ENCODE assay signal across 9 cellular contexts in the genomic region with DNA sequence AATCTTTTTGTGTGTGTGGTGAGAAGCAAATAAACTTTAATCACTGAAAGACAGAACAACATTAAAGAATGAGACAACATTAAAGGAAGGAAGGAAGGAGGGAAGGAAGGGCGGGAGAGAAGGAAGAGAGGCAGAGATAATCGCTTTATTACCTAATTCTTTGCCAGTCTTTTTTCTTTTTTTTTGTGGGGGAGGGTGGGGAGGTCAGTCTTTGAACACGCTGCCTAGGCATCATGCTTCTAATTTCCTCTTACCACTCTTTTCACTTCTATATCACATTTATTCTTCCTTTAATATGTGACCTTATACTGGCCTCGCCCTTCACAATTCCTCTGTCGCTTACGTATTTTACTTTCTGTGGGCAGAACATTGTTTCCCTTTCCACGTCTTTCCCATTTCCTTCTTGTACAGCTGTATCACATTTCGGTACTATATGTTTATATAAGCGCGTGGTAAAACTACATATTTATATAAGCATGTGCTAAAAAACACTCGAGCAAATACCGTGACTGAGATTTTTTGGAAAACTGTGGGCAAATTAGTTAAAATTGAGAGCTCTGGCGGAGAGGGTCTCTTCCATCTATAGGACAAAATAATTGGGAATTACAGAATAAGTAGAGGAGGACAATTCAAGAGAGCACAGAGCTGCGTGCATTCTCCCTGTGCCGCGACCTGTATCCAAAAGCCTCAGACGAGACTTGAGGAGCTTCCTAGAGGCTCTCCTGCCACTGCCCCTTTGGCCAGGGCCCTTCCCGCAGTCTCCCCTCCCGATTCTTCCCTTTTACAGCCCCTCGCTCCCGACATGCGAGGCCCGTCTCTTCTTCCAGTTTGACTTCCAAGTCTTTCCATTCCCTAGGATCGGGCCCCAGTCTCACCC. TPM values are rescaled to one million over a fixed set of nuclear protein-coding genes. Genes with fewer than 3 reads are reported as not detected.
DNase-seq lines count a peak whose midpoint lies in the region; ATAC-seq, FAIRE-seq and TF ChIP-seq lines count a peak whose summit lies in the region.
"Had no signal": no experiment of that assay in that cellular context is flagged by ENCODE, and none has a peak within 500 bp of the region (broad histone marks: within the 10 kb centered on the region; RNA-seq: fewer than 3 reads in every experiment).

No MANE protein-coding gene starts in this region.

- H3K36me3 Mint-ChIP-seq in astrocyte (ENCODE audit: low read depth, unreplicated experiment) (no peaks in the 10 kb centered on the region), immature natural killer cell (peaks cover 0 to 6% (median 0%) of the 10 kb centered on the region in 3 donors)
- no peaks in the 10 kb centered on the region for H3K36me3 Mint-ChIP-seq in stimulated activated naive B cell treated with anti-CD40 and anti-IgM and Interleukin-4, amounts not matched to agents 10 μg/mL and 1 μg/mL and 100 μg/mL, for 72 hours

- H3K4me3 Mint-ChIP-seq in astrocyte (ENCODE audit: unreplicated experiment), result peak overlapping the region; percentile 90
- H3K4me3 Mint-ChIP-seq in immature natural killer cell, result peak overlapping the region; percentile 23 to 62 (median 47)
- peak overlapping the region; percentile 73 to 82 for H3K4me3 Mint-ChIP-seq in stimulated activated naive B cell treated with anti-CD40 and anti-IgM and Interleukin-4, amounts not matched to agents 10 μg/mL and 1 μg/mL and 100 μg/mL, for 72 hours

- peak overlapping the region; percentile 55 for H3K9ac ChIP-seq in astrocyte (ENCODE audit: low read length)

- peaks cover 3% of the 10 kb centered on the region for H3K4me1 Mint-ChIP-seq in astrocyte (ENCODE audit: low read depth, unreplicated experiment)
- H3K4me1 Mint-ChIP-seq in immature natural killer cell, result peaks cover 6 to 12% of the 10 kb centered on the region in 2 donors
- H3K4me1 Mint-ChIP-seq in stimulated activated naive B cell treated with anti-CD40 and anti-IgM and Interleukin-4, amounts not matched to agents 10 μg/mL and 1 μg/mL and 100 μg/mL, for 72 hours, result peaks cover 8 to 23% of the 10 kb centered on the region in 2 donors

- no peaks in the 10 kb centered on the region for H4K20me1 ChIP-seq in astrocyte (ENCODE audit: insufficient read depth, low read length)

- H3K9me3 ChIP-seq in HAP-1 (no peaks in the 10 kb centered on the region), astrocyte (ENCODE audit: insufficient read depth, low read depth, low read length) (no peaks in the 10 kb centered on the region)

- H3K27ac ChIP-seq in astrocyte (ENCODE audit: low read depth, low read length), result no peak overlapping the region

- H3K4me3 ChIP-seq in HAP-1 (peak overlapping the region; percentile 47), astrocyte (ENCODE audit: insufficient read depth, low read depth, low read length) (peak overlapping the region; percentile 58)

- no peak for ATAC-seq in stimulated activated naive B cell treated with anti-CD40 and anti-IgM and Interleukin-4, amounts not matched to agents 10 μg/mL and 1 μg/mL and 100 μg/mL, for 72 hours (replicated peaks)
- no peak for ATAC-seq in HG03565 (IDR thresholded peaks at IDR 0.05; ENCODE audit: unreplicated experiment)
- no peak for ATAC-seq in HG02759 (IDR thresholded peaks at IDR 0.05; ENCODE audit: unreplicated experiment)

- H3K27me3 Mint-ChIP-seq in astrocyte (ENCODE audit: low read depth, unreplicated experiment) (peaks cover 4% of the 10 kb centered on the region), immature natural killer cell (ENCODE audit: low read depth in 3 of 3) (peaks cover 10 to 24% (median 21%) of the 10 kb centered on the region in 3 donors)
- H3K27me3 Mint-ChIP-seq in stimulated activated naive B cell treated with anti-CD40 and anti-IgM and Interleukin-4, amounts not matched to agents 10 μg/mL and 1 μg/mL and 100 μg/mL, for 72 hours, result peaks cover 39 to 44% of the 10 kb centered on the region in 2 donors

- peak; percentile 30 for DNase-seq in AG08396 (ENCODE audit: low spot score)
- DNase-seq in HAP-1 (ENCODE audit: low spot score in 2 of 2), result peak; percentile 39 to 51
- DNase-seq in astrocyte (ENCODE audit: low read depth), result no peak
- DNase-seq in immature natural killer cell, result no peak
- DNase-seq in stimulated activated naive B cell treated with anti-CD40 and anti-IgM and Interleukin-4, amounts not matched to agents 10 μg/mL and 1 μg/mL and 100 μg/mL, for 72 hours, result no peak
- DNase-seq in T1000 (lab: John Stamatoyannopoulos, UW), result no peak

- H3K27ac Mint-ChIP-seq in astrocyte (ENCODE audit: unreplicated experiment) (no peak overlapping the region), immature natural killer cell (no peak overlapping the region)
- no peak overlapping the region for H3K27ac Mint-ChIP-seq in stimulated activated naive B cell treated with anti-CD40 and anti-IgM and Interleukin-4, amounts not matched to agents 10 μg/mL and 1 μg/mL and 100 μg/mL, for 72 hours

- FAIRE-seq in astrocyte (lab: Jason Lieb, UNC), result no peak
- FAIRE-seq: endometrium had no signal

- H3K27me3 ChIP-seq in HAP-1 (ENCODE audit: low read depth) (no peaks in the 10 kb centered on the region), astrocyte (ENCODE audit: insufficient read depth, low read length) (no peaks in the 10 kb centered on the region)

- peak overlapping the region; percentile 94 for H2AFZ ChIP-seq in astrocyte (ENCODE audit: low read depth, low read length)

- in situ Hi-C loops in HAP-1 (cut with MboI; ENCODE audit: low sequenced_read_pairs), result no loop called here

- no peaks in the 10 kb centered on the region for H3K79me2 ChIP-seq in astrocyte (ENCODE audit: insufficient read depth, low read length)

- H3K4me1 ChIP-seq in HAP-1 (peaks cover 21% of the 10 kb centered on the region), astrocyte (ENCODE audit: insufficient read depth, low read length) (peaks cover 6% of the 10 kb centered on the region)

- TF ChIP-seq CTCF in astrocyte (IDR thresholded peaks at IDR 0.05; ENCODE audit: insufficient read depth, low read depth, low read length), result no peak

- no peaks in the 10 kb centered on the region for H3K36me3 ChIP-seq in HAP-1 (replicated peaks)
- no peaks in the 10 kb centered on the region for H3K36me3 ChIP-seq in astrocyte (ENCODE audit: insufficient read depth, low read length)

- no peaks in the 10 kb centered on the region for H3K9me3 Mint-ChIP-seq in astrocyte (ENCODE audit: unreplicated experiment)
- H3K9me3 Mint-ChIP-seq in immature natural killer cell, result peaks cover 0 to 13% (median 5%) of the 10 kb centered on the region in 6 donors
- no peaks in the 10 kb centered on the region for H3K9me3 Mint-ChIP-seq in stimulated activated naive B cell treated with anti-CD40 and anti-IgM and Interleukin-4, amounts not matched to agents 10 μg/mL and 1 μg/mL and 100 μg/mL, for 72 hours

- H3K4me2 ChIP-seq in astrocyte (ENCODE audit: low read length), result peak overlapping the region; percentile 88

RNA-seq across cellular contexts. Expression of a gene that starts 0.8 kb away (rescaled TPM):
- 1.6 and 2.4 TPM in 2 replicates for total RNA-seq in astrocyte
- polyA plus RNA-seq in immature natural killer cell, result not detected

Comparison
In these comparisons a context has a peak if more than half of its experiments do, and no peak if none do; other contexts are left out.
1. DNase-seq: peak in AG08396 (single experiment) and HAP-1 (2 of 2); none in astrocyte (single experiment), immature natural killer cell (0 of 3), stimulated activated naive B cell treated with anti-CD40 and anti-IgM and Interleukin-4, amounts not matched to agents 10 μg/mL and 1 μg/mL and 100 μg/mL, for 72 hours (single experiment) and T1000 (single experiment).
2. Peak in every context shown above with its lines, with median percentiles within 50 percentile points of each other: H3K4me3 Mint-ChIP-seq.